11 cellular contexts compared by ENCODE assay signal in genomic region chr2:150681120-150681796, GRCh38.
DNase-seq lines count a peak whose midpoint lies in the region; ATAC-seq and TF ChIP-seq lines count a peak whose summit lies in the region.
"Had no signal": no experiment of that assay in that cellular context is flagged by ENCODE, and none has a peak within 500 bp of the region (broad histone marks: within the 10 kb centered on the region; RNA-seq: fewer than 3 reads in every experiment).

No MANE protein-coding gene starts in this region.

- H3K9me3 Mint-ChIP-seq in WTC11 = peaks cover 12% of the 10 kb centered on the region

- POLR2A ChIA-PET in WTC11 (lab: Charles Lee) = no interaction called here

- H3K36me3 Mint-ChIP-seq in WTC11 = peaks cover 5% of the 10 kb centered on the region

- DNase-seq in RPMI7951 (ENCODE audit: low read depth) (peak; percentile 77), fibroblast of peridontal ligament (ENCODE audit: extremely low read depth) (peak; percentile 92), stromal cell of bone marrow (ENCODE audit: low read depth) (peak; percentile 96), NCI-H2029 (lab: John Stamatoyannopoulos, UW) (no peak), NCI-H345 (lab: John Stamatoyannopoulos, UW) (no peak), WTC11 (ENCODE audit: low spot score) (no peak)
- DNase-seq: colonic mucosa, NCI-H1930, psoas muscle had no signal

- H3K27ac Mint-ChIP-seq in WTC11 = no peak overlapping the region

- CTCF ChIA-PET in WTC11 (lab: Charles Lee) = no interaction called here

- H3K4me3 Mint-ChIP-seq in WTC11 = no peak overlapping the region

- ATAC-seq in HG02610 (IDR thresholded peaks at IDR 0.05; ENCODE audit: unreplicated experiment) (peak; percentile 41), HG02885 (IDR thresholded peaks at IDR 0.05; ENCODE audit: poor library complexity, unreplicated experiment) (no peak), WTC11 (no peak)

- no peak for TF ChIP-seq CTCF in WTC11 (IDR thresholded peaks at IDR 0.05)

- H3K4me1 Mint-ChIP-seq in WTC11 = peaks cover 15% of the 10 kb centered on the region

- H3K27me3 Mint-ChIP-seq in WTC11 (ENCODE audit: low read depth) = no peaks in the 10 kb centered on the region

TF ChIP-seq in WTC11, 78 proteins besides CTCF, POLR2A, EP300 and RAD21:
- TF ChIP-seq ELF4 (CRISPR knock-in tag; IDR thresholded peaks at IDR 0.05; ENCODE audit: low read depth) (no peak), EMX1 (CRISPR knock-in tag; IDR thresholded peaks at IDR 0.05) (no peak)

Comparison
In these comparisons a context has a peak if more than half of its experiments do, and no peak if none do; other contexts are left out.
1. DNase-seq: peak in RPMI7951 (single experiment), fibroblast of peridontal ligament (single experiment) and stromal cell of bone marrow (single experiment); none in NCI-H2029 (single experiment), NCI-H345 (single experiment) and WTC11 (single experiment).